Comparison of ENCODE assay signal across 1 cellular context in the genomic region with DNA sequence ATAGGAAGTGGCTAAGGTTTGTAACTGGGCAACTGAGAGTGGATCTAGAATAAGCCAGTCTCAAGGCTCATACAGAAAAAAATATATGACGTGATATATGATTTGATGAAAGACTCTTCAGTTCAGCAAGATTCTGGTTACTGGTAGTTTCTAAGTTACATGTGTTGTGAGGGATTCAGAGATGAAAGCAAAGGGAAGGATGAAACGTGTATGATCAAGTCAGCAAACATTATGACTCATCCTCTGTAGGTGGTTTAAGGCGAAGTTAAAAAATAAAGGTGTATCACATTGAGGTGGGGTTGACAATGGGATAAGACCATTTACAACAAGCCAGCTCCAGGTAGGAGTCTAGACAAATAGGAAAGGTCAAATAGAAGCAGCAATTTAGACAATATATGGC.
TF ChIP-seq lines count a peak whose summit lies in the region.

No MANE protein-coding gene starts in this region.

TF ChIP-seq in GM23338, 12 proteins besides CTCF, POLR2A, EP300 and RAD21 (continued from another document):
- TF ChIP-seq, protein P1, sequence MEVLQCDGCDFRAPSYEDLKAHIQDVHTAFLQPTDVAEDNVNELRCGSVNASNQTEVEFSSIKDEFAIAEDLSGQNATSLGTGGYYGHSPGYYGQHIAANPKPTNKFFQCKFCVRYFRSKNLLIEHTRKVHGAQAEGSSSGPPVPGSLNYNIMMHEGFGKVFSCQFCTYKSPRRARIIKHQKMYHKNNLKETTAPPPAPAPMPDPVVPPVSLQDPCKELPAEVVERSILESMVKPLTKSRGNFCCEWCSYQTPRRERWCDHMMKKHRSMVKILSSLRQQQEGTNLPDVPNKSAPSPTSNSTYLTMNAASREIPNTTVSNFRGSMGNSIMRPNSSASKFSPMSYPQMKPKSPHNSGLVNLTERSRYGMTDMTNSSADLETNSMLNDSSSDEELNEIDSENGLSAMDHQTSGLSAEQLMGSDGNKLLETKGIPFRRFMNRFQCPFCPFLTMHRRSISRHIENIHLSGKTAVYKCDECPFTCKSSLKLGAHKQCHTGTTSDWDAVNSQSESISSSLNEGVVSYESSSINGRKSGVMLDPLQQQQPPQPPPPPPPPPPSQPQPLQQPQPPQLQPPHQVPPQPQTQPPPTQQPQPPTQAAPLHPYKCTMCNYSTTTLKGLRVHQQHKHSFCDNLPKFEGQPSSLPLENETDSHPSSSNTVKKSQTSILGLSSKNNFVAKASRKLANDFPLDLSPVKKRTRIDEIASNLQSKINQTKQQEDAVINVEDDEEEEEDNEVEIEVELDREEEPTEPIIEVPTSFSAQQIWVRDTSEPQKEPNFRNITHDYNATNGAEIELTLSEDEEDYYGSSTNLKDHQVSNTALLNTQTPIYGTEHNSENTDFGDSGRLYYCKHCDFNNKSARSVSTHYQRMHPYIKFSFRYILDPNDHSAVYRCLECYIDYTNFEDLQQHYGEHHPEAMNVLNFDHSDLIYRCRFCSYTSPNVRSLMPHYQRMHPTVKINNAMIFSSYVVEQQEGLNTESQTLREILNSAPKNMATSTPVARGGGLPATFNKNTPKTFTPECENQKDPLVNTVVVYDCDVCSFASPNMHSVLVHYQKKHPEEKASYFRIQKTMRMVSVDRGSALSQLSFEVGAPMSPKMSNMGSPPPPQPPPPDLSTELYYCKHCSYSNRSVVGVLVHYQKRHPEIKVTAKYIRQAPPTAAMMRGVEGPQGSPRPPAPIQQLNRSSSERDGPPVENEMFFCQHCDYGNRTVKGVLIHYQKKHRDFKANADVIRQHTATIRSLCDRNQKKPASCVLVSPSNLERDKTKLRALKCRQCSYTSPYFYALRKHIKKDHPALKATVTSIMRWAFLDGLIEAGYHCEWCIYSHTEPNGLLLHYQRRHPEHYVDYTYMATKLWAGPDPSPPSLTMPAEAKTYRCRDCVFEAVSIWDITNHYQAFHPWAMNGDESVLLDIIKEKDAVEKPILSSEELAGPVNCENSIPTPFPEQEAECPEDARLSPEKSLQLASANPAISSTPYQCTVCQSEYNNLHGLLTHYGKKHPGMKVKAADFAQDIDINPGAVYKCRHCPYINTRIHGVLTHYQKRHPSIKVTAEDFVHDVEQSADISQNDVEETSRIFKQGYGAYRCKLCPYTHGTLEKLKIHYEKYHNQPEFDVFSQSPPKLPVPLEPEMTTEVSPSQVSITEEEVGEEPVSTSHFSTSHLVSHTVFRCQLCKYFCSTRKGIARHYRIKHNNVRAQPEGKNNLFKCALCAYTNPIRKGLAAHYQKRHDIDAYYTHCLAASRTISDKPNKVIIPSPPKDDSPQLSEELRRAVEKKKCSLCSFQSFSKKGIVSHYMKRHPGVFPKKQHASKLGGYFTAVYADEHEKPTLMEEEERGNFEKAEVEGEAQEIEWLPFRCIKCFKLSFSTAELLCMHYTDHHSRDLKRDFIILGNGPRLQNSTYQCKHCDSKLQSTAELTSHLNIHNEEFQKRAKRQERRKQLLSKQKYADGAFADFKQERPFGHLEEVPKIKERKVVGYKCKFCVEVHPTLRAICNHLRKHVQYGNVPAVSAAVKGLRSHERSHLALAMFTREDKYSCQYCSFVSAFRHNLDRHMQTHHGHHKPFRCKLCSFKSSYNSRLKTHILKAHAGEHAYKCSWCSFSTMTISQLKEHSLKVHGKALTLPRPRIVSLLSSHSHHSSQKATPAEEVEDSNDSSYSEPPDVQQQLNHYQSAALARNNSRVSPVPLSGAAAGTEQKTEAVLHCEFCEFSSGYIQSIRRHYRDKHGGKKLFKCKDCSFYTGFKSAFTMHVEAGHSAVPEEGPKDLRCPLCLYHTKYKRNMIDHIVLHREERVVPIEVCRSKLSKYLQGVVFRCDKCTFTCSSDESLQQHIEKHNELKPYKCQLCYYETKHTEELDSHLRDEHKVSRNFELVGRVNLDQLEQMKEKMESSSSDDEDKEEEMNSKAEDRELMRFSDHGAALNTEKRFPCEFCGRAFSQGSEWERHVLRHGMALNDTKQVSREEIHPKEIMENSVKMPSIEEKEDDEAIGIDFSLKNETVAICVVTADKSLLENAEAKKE (CRISPR knock-in tag; IDR thresholded peaks at IDR 0.05): no peak
- TF ChIP-seq, protein P2, sequence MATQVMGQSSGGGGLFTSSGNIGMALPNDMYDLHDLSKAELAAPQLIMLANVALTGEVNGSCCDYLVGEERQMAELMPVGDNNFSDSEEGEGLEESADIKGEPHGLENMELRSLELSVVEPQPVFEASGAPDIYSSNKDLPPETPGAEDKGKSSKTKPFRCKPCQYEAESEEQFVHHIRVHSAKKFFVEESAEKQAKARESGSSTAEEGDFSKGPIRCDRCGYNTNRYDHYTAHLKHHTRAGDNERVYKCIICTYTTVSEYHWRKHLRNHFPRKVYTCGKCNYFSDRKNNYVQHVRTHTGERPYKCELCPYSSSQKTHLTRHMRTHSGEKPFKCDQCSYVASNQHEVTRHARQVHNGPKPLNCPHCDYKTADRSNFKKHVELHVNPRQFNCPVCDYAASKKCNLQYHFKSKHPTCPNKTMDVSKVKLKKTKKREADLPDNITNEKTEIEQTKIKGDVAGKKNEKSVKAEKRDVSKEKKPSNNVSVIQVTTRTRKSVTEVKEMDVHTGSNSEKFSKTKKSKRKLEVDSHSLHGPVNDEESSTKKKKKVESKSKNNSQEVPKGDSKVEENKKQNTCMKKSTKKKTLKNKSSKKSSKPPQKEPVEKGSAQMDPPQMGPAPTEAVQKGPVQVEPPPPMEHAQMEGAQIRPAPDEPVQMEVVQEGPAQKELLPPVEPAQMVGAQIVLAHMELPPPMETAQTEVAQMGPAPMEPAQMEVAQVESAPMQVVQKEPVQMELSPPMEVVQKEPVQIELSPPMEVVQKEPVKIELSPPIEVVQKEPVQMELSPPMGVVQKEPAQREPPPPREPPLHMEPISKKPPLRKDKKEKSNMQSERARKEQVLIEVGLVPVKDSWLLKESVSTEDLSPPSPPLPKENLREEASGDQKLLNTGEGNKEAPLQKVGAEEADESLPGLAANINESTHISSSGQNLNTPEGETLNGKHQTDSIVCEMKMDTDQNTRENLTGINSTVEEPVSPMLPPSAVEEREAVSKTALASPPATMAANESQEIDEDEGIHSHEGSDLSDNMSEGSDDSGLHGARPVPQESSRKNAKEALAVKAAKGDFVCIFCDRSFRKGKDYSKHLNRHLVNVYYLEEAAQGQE (IDR thresholded peaks at IDR 0.05; ENCODE audit: unreplicated experiment): no peak
- TF ChIP-seq STAT1 (IDR thresholded peaks at IDR 0.05; ENCODE audit: unreplicated experiment) (no peak), CREB1 (CRISPR knock-in tag; IDR thresholded peaks at IDR 0.05; ENCODE audit: low read depth) (no peak), EZH2phosphoT487 (IDR thresholded peaks at IDR 0.05; ENCODE audit: unreplicated experiment) (no peak), EZH2 (IDR thresholded peaks at IDR 0.05; ENCODE audit: low read depth, unreplicated experiment) (no peak), ZNF114 (CRISPR knock-in tag; IDR thresholded peaks at IDR 0.05) (no peak)
- TF ChIP-seq, protein P3, sequence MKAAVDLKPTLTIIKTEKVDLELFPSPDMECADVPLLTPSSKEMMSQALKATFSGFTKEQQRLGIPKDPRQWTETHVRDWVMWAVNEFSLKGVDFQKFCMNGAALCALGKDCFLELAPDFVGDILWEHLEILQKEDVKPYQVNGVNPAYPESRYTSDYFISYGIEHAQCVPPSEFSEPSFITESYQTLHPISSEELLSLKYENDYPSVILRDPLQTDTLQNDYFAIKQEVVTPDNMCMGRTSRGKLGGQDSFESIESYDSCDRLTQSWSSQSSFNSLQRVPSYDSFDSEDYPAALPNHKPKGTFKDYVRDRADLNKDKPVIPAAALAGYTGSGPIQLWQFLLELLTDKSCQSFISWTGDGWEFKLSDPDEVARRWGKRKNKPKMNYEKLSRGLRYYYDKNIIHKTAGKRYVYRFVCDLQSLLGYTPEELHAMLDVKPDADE (IDR thresholded peaks at IDR 0.05): no peak
